ENCODE assay signal across 8 cellular contexts in genomic region chr6:142913036-142913510, GRCh38. TPM values are rescaled to one million over a fixed set of nuclear protein-coding genes. Genes with fewer than 3 reads are reported as not detected.
DNase-seq lines count a peak whose midpoint lies in the region; ATAC-seq and TF ChIP-seq lines count a peak whose summit lies in the region.

No MANE protein-coding gene starts in this region.

- ATAC-seq in HG02981 (IDR thresholded peaks at IDR 0.05; ENCODE audit: unreplicated experiment) (peak; percentile 59), thoracic aorta (ENCODE audit: insufficient number of reproducible peaks, low FRiP score, low read depth) (no peak), body of pancreas (no peak)

- H3K36me3 ChIP-seq in thoracic aorta (no peaks in the 10 kb centered on the region), body of pancreas (replicated peaks in 1 of 2; ENCODE audit: insufficient read depth in 1 of 2, low read depth in 2 of 2) (no peaks in the 10 kb centered on the region), esophagus squamous epithelium (no peaks in the 10 kb centered on the region)

- WGBS in body of pancreas, 2 donors: 79 to 89% methylated on average over 5 of the region's 5 CpGs
- WGBS in esophagus squamous epithelium, 2 donors: 77 to 79% methylated on average over 5 of the region's 5 CpGs

- H3K4me3 ChIP-seq in thoracic aorta (peak overlapping the region; percentile 39), body of pancreas (no peak overlapping the region), esophagus squamous epithelium (no peak overlapping the region)

- intact Hi-C loops in body of pancreas (cut with DNase I) (no loop called here), esophagus squamous epithelium (cut with DNase I) (no loop called here)

- H3K27ac ChIP-seq in thoracic aorta (no peak overlapping the region), body of pancreas (no peak overlapping the region), esophagus squamous epithelium (peak overlapping the region in 2 of 4 donors; percentile 39 to 42)

- no peaks in the 10 kb centered on the region for H3K9me3 ChIP-seq in thoracic aorta
- no peaks in the 10 kb centered on the region for H3K9me3 ChIP-seq in body of pancreas
- H3K9me3 ChIP-seq in esophagus squamous epithelium: no peaks in the 10 kb centered on the region

- peak; percentile 36 for DNase-seq in activated naive CD4-positive, alpha-beta T cell treated with Interleukin-2 at 50 U/mL for 16 hours
- no peak for DNase-seq in activated naive CD4-positive, alpha-beta T cell (lab: John Stamatoyannopoulos, UW)
- DNase-seq in SIG-M5 treated with dmso at 0.1 percent for 504 hours (lab: John Stamatoyannopoulos, UW; ENCODE audit: unreplicated experiment): peak; percentile 67
- no peak for DNase-seq in thoracic aorta (ENCODE audit: low spot score)
- DNase-seq in body of pancreas: no peak
- DNase-seq in effector CD8-positive, alpha-beta T cell (lab: John Stamatoyannopoulos, UW): no peak
- no peak for DNase-seq in esophagus squamous epithelium (lab: John Stamatoyannopoulos, UW)

- TF ChIP-seq CTCF in thoracic aorta (IDR thresholded peaks at IDR 0.05) (no peak), body of pancreas (IDR thresholded peaks at IDR 0.05) (no peak), esophagus squamous epithelium (IDR thresholded peaks at IDR 0.05) (no peak)

- H3K27me3 ChIP-seq in thoracic aorta (replicated peaks; ENCODE audit: insufficient read depth): no peaks in the 10 kb centered on the region
- H3K27me3 ChIP-seq in body of pancreas: no peaks in the 10 kb centered on the region
- H3K27me3 ChIP-seq in esophagus squamous epithelium: no peaks in the 10 kb centered on the region

- H3K4me1 ChIP-seq in thoracic aorta (ENCODE audit: control insufficient read depth in 1 of 2, low read depth in 2 of 2) (no peaks in the 10 kb centered on the region), body of pancreas (no peaks in the 10 kb centered on the region), esophagus squamous epithelium (peaks cover 0 to 5% (median under 1%) of the 10 kb centered on the region in 3 donors)

- TF ChIP-seq POLR2A in body of pancreas (IDR thresholded peaks at IDR 0.05) (no peak), esophagus squamous epithelium (IDR thresholded peaks at IDR 0.05) (no peak)

RNA-seq across cellular contexts. Expression of gene HIVEP2, which starts 31.9 kb away (rescaled TPM):
- total RNA-seq in thoracic aorta (10 to 100 TPM; 32.9 to 51.7 TPM), body of pancreas (10 to 100 TPM; 11.2 to 16.5 TPM), esophagus squamous epithelium (10 to 100 TPM in 3 of 4 donors, 1 to 10 TPM in 1; 8.6 to 19.3 (median 12.7) TPM)

Comparison
In these comparisons a context has a peak if more than half of its experiments do, and no peak if none do; other contexts are left out.
1. DNase-seq: peak in activated naive CD4-positive, alpha-beta T cell treated with Interleukin-2 at 50 U/mL for 16 hours (single experiment) and SIG-M5 treated with dmso at 0.1 percent for 504 hours (single experiment); none in activated naive CD4-positive, alpha-beta T cell (0 of 4), thoracic aorta (single experiment), body of pancreas (0 of 4), effector CD8-positive, alpha-beta T cell (single experiment) and esophagus squamous epithelium (single experiment).